Comparison of ENCODE assay signal across 8 cellular contexts in the genomic region with DNA sequence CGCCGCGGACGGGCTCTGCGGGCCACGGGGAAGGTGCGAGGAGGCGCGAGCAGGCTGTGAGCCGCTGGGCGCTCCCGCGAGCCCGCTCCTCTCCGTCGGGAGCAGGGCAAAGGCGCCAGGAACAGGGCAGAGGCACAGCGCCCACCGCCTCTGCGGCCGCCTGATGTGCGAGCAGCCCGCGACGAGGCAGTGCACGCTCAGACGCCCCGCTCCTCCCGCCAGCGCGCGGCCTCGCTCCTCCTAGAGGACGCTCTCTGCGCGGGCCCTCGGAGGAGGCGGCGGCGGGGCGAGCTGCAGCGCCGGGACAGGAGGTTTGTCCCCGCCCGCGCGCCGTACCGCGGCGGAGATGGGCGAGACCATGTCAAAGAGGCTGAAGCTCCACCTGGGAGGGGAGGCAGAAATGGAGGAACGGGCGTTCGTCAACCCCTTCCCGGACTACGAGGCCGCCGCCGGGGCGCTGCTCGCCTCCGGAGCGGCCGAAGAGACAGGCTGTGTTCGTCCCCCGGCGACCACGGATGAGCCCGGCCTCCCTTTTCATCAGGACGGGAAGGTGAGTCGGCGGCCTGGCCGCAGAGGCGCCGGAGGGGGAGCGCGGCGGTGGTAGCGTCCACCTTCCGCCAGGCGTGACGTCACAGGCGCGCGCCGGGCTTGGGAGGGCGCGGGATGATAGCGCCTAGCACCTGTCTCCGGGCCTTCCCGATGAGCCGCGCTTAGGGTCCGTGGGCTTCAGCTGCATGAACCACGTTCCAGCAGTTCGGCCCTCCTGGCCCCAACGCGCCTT. TPM values are rescaled to one million over a fixed set of nuclear protein-coding genes. Genes with fewer than 3 reads are reported as not detected.
DNase-seq lines count a peak whose midpoint lies in the region; ATAC-seq and TF ChIP-seq lines count a peak whose summit lies in the region.

No MANE protein-coding gene starts in this region.

- H3K27ac Mint-ChIP-seq in nephron: peak overlapping the region; percentile 98 to 99 (median 98)

- H3K27me3 Mint-ChIP-seq in nephron (ENCODE audit: low read depth): no peaks in the 10 kb centered on the region

- peak overlapping the region; percentile 94 to 97 (median 96) for H3K4me3 Mint-ChIP-seq in nephron

- peaks cover 18% of the 10 kb centered on the region for H3K4me1 Mint-ChIP-seq in nephron

- peak; percentile 13 for TF ChIP-seq CTCF in fibroblast of the aortic adventitia (IDR thresholded peaks at IDR 0.05; ENCODE audit: insufficient read depth, low read length)
- peak; percentile 28 to 49 (median 36) for TF ChIP-seq CTCF in nephron (IDR thresholded peaks at IDR 0.05; ENCODE audit: unreplicated experiment in 3 of 3)

- peak overlapping the region; percentile 99 for H3K4me3 ChIP-seq in fibroblast of the aortic adventitia (ENCODE audit: low read depth, low read length)

- no peaks in the 10 kb centered on the region for H3K36me3 Mint-ChIP-seq in nephron (ENCODE audit: low read depth)

- ATAC-seq in stimulated activated naive CD8-positive, alpha-beta T cell treated with anti-CD3 and anti-CD28 coated beads, Interleukin-15, Interleukin-2, amounts not matched to agents 100 U/mL and 50 U/mL, for 24 hours: peak; percentile 90

- H3K9me3 Mint-ChIP-seq in nephron: no peaks in the 10 kb centered on the region

- DNase-seq in ELF-1 (ENCODE audit: low read depth, low spot score): peak; percentile 97
- peak; percentile 98 for DNase-seq in GOT3 (lab: John Stamatoyannopoulos, UW)
- DNase-seq in LHCN-M2 (ENCODE audit: low read depth): peak; percentile 98
- peak; percentile 98 for DNase-seq in RPMI8226
- DNase-seq in activated T-helper 9 cell treated with anti-CD3 and anti-CD28 coated beads, Interleukin-2, amount 50 U/mL, for 16 hours (ENCODE audit: low read depth): peak; percentile 94
- DNase-seq in fibroblast of the aortic adventitia (ENCODE audit: low read depth): peak; percentile 96
- peak; percentile 95 for DNase-seq in stimulated activated naive CD8-positive, alpha-beta T cell treated with anti-CD3 and anti-CD28 coated beads, Interleukin-15, Interleukin-2, amounts not matched to agents 100 U/mL and 50 U/mL, for 24 hours

RNA-seq across cellular contexts. Expression of gene LANCL2, which starts 0.7 kb away (rescaled TPM):
- 22.8 and 23.9 TPM in 2 replicates for total RNA-seq in LHCN-M2 (2014; rRNA removed)
- polyA plus RNA-seq in LHCN-M2 (2012): 37.8 TPM
- total RNA-seq in fibroblast of the aortic adventitia (ENCODE audit: low replicate concordance): 14.6 and 27.3 TPM in 2 replicates

Comparison
In these comparisons a context has a peak if more than half of its experiments do, and no peak if none do; other contexts are left out.
1. Peak in every context shown above with its lines: DNase-seq, ATAC-seq and H3K4me3 ChIP-seq.